In genomic region chr17:67139784-67140665, GRCh38 we compare ENCODE assay signal across 12 cellular contexts.
DNase-seq lines count a peak whose midpoint lies in the region; TF ChIP-seq lines count a peak whose summit lies in the region.
"Had no signal": no experiment of that assay in that cellular context is flagged by ENCODE, and none has a peak within 500 bp of the region (broad histone marks: within the 10 kb centered on the region; RNA-seq: fewer than 3 reads in every experiment).

No MANE protein-coding gene starts in this region.

- DNase-seq in DMS53 (lab: John Stamatoyannopoulos, UW): peak; percentile 6
- DNase-seq in DMS53 treated with DMSO at 0.1 percent for 48 hours (lab: John Stamatoyannopoulos, UW; ENCODE audit: unreplicated experiment): no peak
- peak; percentile 18 for DNase-seq in NB4 (ENCODE audit: low read depth)
- peak; percentile 81 for DNase-seq in endodermal cell
- no peak for DNase-seq in osteocyte (ENCODE audit: extremely low spot score, unreplicated experiment)
- DNase-seq in RKO (ENCODE audit: low spot score): no peak
- no peak for DNase-seq in NCI-H2227 treated with DMSO at 0.1 percent for 48 hours (lab: John Stamatoyannopoulos, UW)
- no peak for DNase-seq in stimulated activated CD4-positive, alpha-beta T cell treated with anti-CD3 and anti-CD28 coated beads, Interleukin-2, amount 100 ng/mL, for 48 hours
- DNase-seq: 8988T; activated CD8-positive, alpha-beta memory T cell treated with anti-CD3 and anti-CD28 coated beads, Interleukin-2, amount 50 U/mL, for 4 hours; GOT3; KG1 had no signal

- H3K4me1 ChIP-seq in endodermal cell (ENCODE audit: control insufficient read depth, insufficient read depth, low read length): no peaks in the 10 kb centered on the region

- H3K4me1 Mint-ChIP-seq in endodermal cell (peaks cover 2% of the 10 kb centered on the region), osteocyte (ENCODE audit: unreplicated experiment) (peaks cover 52% of the 10 kb centered on the region)

- peaks cover 67% of the 10 kb centered on the region for H3K36me3 ChIP-seq in endodermal cell (ENCODE audit: control insufficient read depth, insufficient read depth, low read length)

- no peak overlapping the region for H3K27ac ChIP-seq in endodermal cell (ENCODE audit: low read depth, low read length)

- H3K36me3 Mint-ChIP-seq in endodermal cell (ENCODE audit: low read depth): peaks cover 56% of the 10 kb centered on the region
- peaks cover 47% of the 10 kb centered on the region for H3K36me3 Mint-ChIP-seq in osteocyte (ENCODE audit: unreplicated experiment)

- peaks cover 5% of the 10 kb centered on the region for H3K9me3 Mint-ChIP-seq in endodermal cell
- no peaks in the 10 kb centered on the region for H3K9me3 Mint-ChIP-seq in osteocyte (ENCODE audit: unreplicated experiment)

- no peak overlapping the region for H3K4me3 ChIP-seq in NB4 (ENCODE audit: low read depth, low read length)
- no peak overlapping the region for H3K4me3 ChIP-seq in endodermal cell (ENCODE audit: low read length)

- TF ChIP-seq POLR2A in NB4 (IDR thresholded peaks at IDR 0.05; ENCODE audit: extremely low read depth, insufficient read length): no peak

- H3K4me3 Mint-ChIP-seq in endodermal cell (no peak overlapping the region), osteocyte (ENCODE audit: unreplicated experiment) (peak overlapping the region; percentile 0)

- H3K27me3 ChIP-seq in endodermal cell (ENCODE audit: control insufficient read depth, insufficient read depth, low read length, poor library complexity, severe bottlenecking): no peaks in the 10 kb centered on the region

- H3K27ac Mint-ChIP-seq in endodermal cell (no peak overlapping the region), osteocyte (ENCODE audit: unreplicated experiment) (peak overlapping the region; percentile 83)

- no peaks in the 10 kb centered on the region for H3K27me3 Mint-ChIP-seq in endodermal cell (ENCODE audit: insufficient read depth)
- no peaks in the 10 kb centered on the region for H3K27me3 Mint-ChIP-seq in osteocyte (ENCODE audit: unreplicated experiment)

- WGBS in endodermal cell (ENCODE audit: insufficient coverage in 1 of 2, insufficient read length in 1 of 2), 2 experiments: 96 to 97% methylated on average over 6 to 10 of the region's 10 CpGs

- no peak overlapping the region for H3K9ac ChIP-seq in endodermal cell (ENCODE audit: extremely low read depth, low read length, poor library complexity, severe bottlenecking)

- peak; percentile 3 for TF ChIP-seq CTCF in NB4 (IDR thresholded peaks at IDR 0.05; ENCODE audit: low read depth, low read length)
- TF ChIP-seq CTCF in endodermal cell (conservative IDR thresholded peaks at IDR 0.05): peak; percentile 59
- TF ChIP-seq CTCF in osteocyte (IDR thresholded peaks at IDR 0.05): peak; percentile 27

- no peaks in the 10 kb centered on the region for H3K9me3 ChIP-seq in endodermal cell (ENCODE audit: control insufficient read depth, low read length)

Comparison
In these comparisons a context has a peak if more than half of its experiments do, and no peak if none do; other contexts are left out.
1. DNase-seq: peak in DMS53 (single experiment), NB4 (single experiment) and endodermal cell (single experiment); none in DMS53 treated with DMSO at 0.1 percent for 48 hours (single experiment), osteocyte (single experiment), RKO (single experiment), NCI-H2227 treated with DMSO at 0.1 percent for 48 hours (single experiment) and stimulated activated CD4-positive, alpha-beta T cell treated with anti-CD3 and anti-CD28 coated beads, Interleukin-2, amount 100 ng/mL, for 48 hours (0 of 2).
2. CTCF ChIP-seq: peak in every context shown above with its lines; median percentile 59 in endodermal cell; 27 in osteocyte; 3 in NB4.